8 cellular contexts compared by ENCODE assay signal in the genomic region with DNA sequence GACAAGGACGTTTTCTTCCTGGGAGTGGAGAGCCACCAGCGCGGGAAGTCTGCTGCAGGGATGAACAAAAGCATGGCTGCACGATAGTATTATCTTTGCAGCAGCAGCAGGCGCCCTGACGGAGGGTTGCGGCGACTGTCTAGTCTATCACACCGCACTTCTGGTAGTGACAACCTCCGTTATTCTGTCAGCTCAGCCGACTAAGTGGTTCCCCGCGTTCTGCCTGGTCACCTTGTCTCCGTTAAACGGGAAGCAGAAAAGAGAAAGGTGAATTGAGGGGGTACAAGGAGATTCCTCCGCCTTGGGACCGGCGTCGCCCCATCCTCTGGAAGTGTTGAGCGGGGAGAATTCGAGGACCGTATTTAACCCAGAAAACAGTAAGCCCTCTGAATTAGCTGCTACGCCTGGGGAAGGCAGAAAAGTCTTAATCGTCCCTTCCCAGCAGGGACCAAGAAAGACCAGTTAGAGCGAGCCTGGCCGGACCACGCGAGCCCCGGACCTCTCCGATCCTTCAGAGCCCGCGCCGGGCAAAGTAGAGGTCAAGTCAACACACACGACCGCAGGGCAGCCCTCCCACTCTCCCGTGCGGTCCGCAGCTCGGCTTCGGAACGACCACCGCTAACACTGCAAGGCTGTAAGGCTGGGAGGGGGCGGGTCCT. TPM values are rescaled to one million over a fixed set of nuclear protein-coding genes. Genes with fewer than 3 reads are reported as not detected.
DNase-seq lines count a peak whose midpoint lies in the region; ATAC-seq and TF ChIP-seq lines count a peak whose summit lies in the region.

No MANE protein-coding gene starts in this region.

- H3K4me3 ChIP-seq in WI38 (ENCODE audit: low read depth, low read length) (peak overlapping the region; percentile 91), ectodermal cell (ENCODE audit: insufficient read depth, low read depth, low read length) (peak overlapping the region; percentile 94), mucosa of descending colon (peak overlapping the region; percentile 64)

- H3K4me1 ChIP-seq in ectodermal cell (ENCODE audit: control insufficient read depth, insufficient read depth, low read length) (peaks cover 4% of the 10 kb centered on the region), mucosa of descending colon (ENCODE audit: low read depth) (peaks cover 4% of the 10 kb centered on the region)

- TF ChIP-seq CTCF in WI38 (IDR thresholded peaks at IDR 0.05; ENCODE audit: low read depth, low read length) (no peak), mucosa of descending colon (IDR thresholded peaks at IDR 0.05) (no peak)

- H3K27ac ChIP-seq in ectodermal cell (ENCODE audit: insufficient read depth, low read depth, low read length, poor library complexity, severe bottlenecking): peak overlapping the region; percentile 77

- DNase-seq in NCI-H1417 treated with DMSO at 0.1 percent for 48 hours (lab: John Stamatoyannopoulos, UW) (peak; percentile 6), mucosa of descending colon (peak in 2 of 3 donors; percentile 40 to 54), globus pallidus (ENCODE audit: low spot score) (no peak)
- peak; percentile 9 to 86 (median 58) for DNase-seq in stimulated activated naive CD4-positive, alpha-beta T cell (lab: John Stamatoyannopoulos, UW)

- H3K27me3 ChIP-seq in ectodermal cell (ENCODE audit: control insufficient read depth, insufficient read depth, low read length, poor library complexity, severe bottlenecking): peaks cover 31% of the 10 kb centered on the region

- H3K36me3 ChIP-seq in ectodermal cell (ENCODE audit: control insufficient read depth, insufficient read depth, low read length): no peaks in the 10 kb centered on the region
- no peaks in the 10 kb centered on the region for H3K36me3 ChIP-seq in mucosa of descending colon (ENCODE audit: low read depth)

- intact Hi-C loops in mucosa of descending colon (cut with DNase I, micrococcal nuclease): no loop called here

- 1% methylated on average over 43 of the region's 43 CpGs for WGBS in ectodermal cell, 2 experiments

- H3K9me3 ChIP-seq in ectodermal cell (ENCODE audit: control insufficient read depth, low read length) (no peaks in the 10 kb centered on the region), mucosa of descending colon (no peaks in the 10 kb centered on the region)

- ATAC-seq in GM18502 (IDR thresholded peaks at IDR 0.05; ENCODE audit: poor library complexity, unreplicated experiment): peak; percentile 15
- peak; percentile 16 for ATAC-seq in HG02759 (IDR thresholded peaks at IDR 0.05; ENCODE audit: unreplicated experiment)
- peak; percentile 11 for ATAC-seq in mucosa of descending colon

RNA-seq across cellular contexts. Expression of gene DAAM1, which starts 0.5 kb away (rescaled TPM):
- 62.9 TPM for polyA plus RNA-seq in ectodermal cell (2013, experiment 1 of 4)
- polyA plus RNA-seq in ectodermal cell (2013, experiment 2 of 4): 64.1 TPM
- 51.0 TPM for polyA plus RNA-seq in ectodermal cell (2013, experiment 3 of 4)
- polyA plus RNA-seq in ectodermal cell (2013, experiment 4 of 4): 58.9 TPM
- 10 to 100 TPM; 41.0 to 85.4 (median 49.6) TPM for total RNA-seq in mucosa of descending colon
